18 cellular contexts compared by ENCODE assay signal in genomic region chr9:135300346-135301141, GRCh38.
A peak's percentile ranks its signal among the peaks of the same experiment; 100 is the strongest.
DNase-seq lines count a peak whose midpoint lies in the region; ATAC-seq and TF ChIP-seq lines count a peak whose summit lies in the region.
"Had no signal": no experiment of that assay in that cellular context is flagged by ENCODE, and none has a peak within 500 bp of the region (broad histone marks: within the 10 kb centered on the region; RNA-seq: fewer than 3 reads in every experiment).

No MANE protein-coding gene starts in this region.

- TF ChIP-seq CTCF in left lung (IDR thresholded peaks at IDR 0.05) (no peak), hepatocyte (IDR thresholded peaks at IDR 0.05; ENCODE audit: poor library complexity) (no peak)

- intact Hi-C loops in left lung (cut with DNase I) = no loop called here

- H3K36me3 Mint-ChIP-seq in activated naive CD8-positive, alpha-beta T cell treated with anti-CD3 and anti-CD28 coated beads for 36 hours = no peaks in the 10 kb centered on the region
- H3K36me3 Mint-ChIP-seq: activated naive CD8-positive, alpha-beta T cell treated with anti-CD3 and anti-CD28 coated beads, Interleukin-2, amount 10 ng/mL, durations not matched to agents 7 days and 5 days had no signal

- peaks cover 0 to 16% (median 0%) of the 10 kb centered on the region in 11 experiments; a peak in 2 of 22 replicates for H4K20me1 ChIP-seq in BLaER1 treated with 17β-estradiol and CSF1 and Interleukin-3, amounts not matched to agents 10 nM and 100 nM
- no peaks in the 10 kb centered on the region for H4K20me1 ChIP-seq in hepatocyte (ENCODE audit: insufficient read depth, poor library complexity, severe bottlenecking)

- no peak overlapping the region for H3K27ac ChIP-seq in BLaER1 treated with 17β-estradiol and CSF1 and Interleukin-3, amounts not matched to agents 10 nM and 100 nM
- H3K27ac ChIP-seq in left lung (no peak overlapping the region), hepatocyte (no peak overlapping the region)
- H3K27ac ChIP-seq: gastrocnemius medialis, neutrophil had no signal

- H3K27me3 ChIP-seq in BLaER1 treated with 17β-estradiol and CSF1 and Interleukin-3, amounts not matched to agents 10 nM and 100 nM = peaks cover 0 to 26% (median 0%) of the 10 kb centered on the region in 11 experiments; a peak in 6 of 22 replicates
- peaks cover 0 to 63% of the 10 kb centered on the region in 2 donors for H3K27me3 ChIP-seq in left lung
- peaks cover 23% of the 10 kb centered on the region for H3K27me3 ChIP-seq in hepatocyte

- H3K9me3 Mint-ChIP-seq in activated naive CD8-positive, alpha-beta T cell treated with anti-CD3 and anti-CD28 coated beads for 36 hours = no peaks in the 10 kb centered on the region

- ATAC-seq in left lung (peak; percentile 22), HG03097 (IDR thresholded peaks at IDR 0.05; ENCODE audit: low FRiP score, unreplicated experiment) (no peak)
- ATAC-seq: gastrocnemius medialis; stimulated activated naive CD8-positive, alpha-beta T cell treated with anti-CD3 and anti-CD28 coated beads, Interleukin-15, Interleukin-2, amounts not matched to agents 100 U/mL and 50 U/mL, for 24 hours had no signal

- H3K27me3 Mint-ChIP-seq in activated naive CD8-positive, alpha-beta T cell treated with anti-CD3 and anti-CD28 coated beads for 36 hours = no peaks in the 10 kb centered on the region
- H3K27me3 Mint-ChIP-seq: activated naive CD8-positive, alpha-beta T cell treated with anti-CD3 and anti-CD28 coated beads, Interleukin-2, amount 10 ng/mL, durations not matched to agents 7 days and 5 days had no signal

- H3K9me2 ChIP-seq in hepatocyte (replicated peaks; ENCODE audit: insufficient read depth) = no peaks in the 10 kb centered on the region

- no peaks in the 10 kb centered on the region for H3K9me3 ChIP-seq in BLaER1 treated with 17β-estradiol and CSF1 and Interleukin-3, amounts not matched to agents 10 nM and 100 nM (replicated peaks in 1 of 11)
- no peaks in the 10 kb centered on the region for H3K9me3 ChIP-seq in left lung
- H3K9me3 ChIP-seq in hepatocyte (ENCODE audit: low read depth) = no peaks in the 10 kb centered on the region
- H3K9me3 ChIP-seq: gastrocnemius medialis, neutrophil had no signal

- H3K36me3 ChIP-seq in BLaER1 treated with 17β-estradiol and CSF1 and Interleukin-3, amounts not matched to agents 10 nM and 100 nM = no peaks in the 10 kb centered on the region
- H3K36me3 ChIP-seq in left lung (no peaks in the 10 kb centered on the region), hepatocyte (replicated peaks; ENCODE audit: insufficient read depth, low read depth) (no peaks in the 10 kb centered on the region)
- H3K36me3 ChIP-seq: gastrocnemius medialis, neutrophil had no signal

- H3K9ac ChIP-seq in BLaER1 treated with 17β-estradiol and CSF1 and Interleukin-3, amounts not matched to agents 10 nM and 100 nM = no peak overlapping the region

- peaks cover 2% of the 10 kb centered on the region for H3K4me1 Mint-ChIP-seq in activated naive CD8-positive, alpha-beta T cell treated with anti-CD3 and anti-CD28 coated beads for 36 hours

- H3K79me2 ChIP-seq in hepatocyte = no peaks in the 10 kb centered on the region

- 68% methylated on average over 17 of the region's 21 CpGs for WGBS in hepatocyte (ENCODE audit: low lambda C conversion rate, missing lambda C conversion rate)

- H2AFZ ChIP-seq in hepatocyte = no peak overlapping the region

- H3K27ac Mint-ChIP-seq in activated naive CD8-positive, alpha-beta T cell treated with anti-CD3 and anti-CD28 coated beads for 36 hours = no peak overlapping the region
- H3K27ac Mint-ChIP-seq: activated naive CD8-positive, alpha-beta T cell treated with anti-CD3 and anti-CD28 coated beads, Interleukin-2, amount 10 ng/mL, durations not matched to agents 7 days and 5 days had no signal

- no peak overlapping the region for H3K4me3 ChIP-seq in BLaER1 treated with 17β-estradiol and CSF1 and Interleukin-3, amounts not matched to agents 10 nM and 100 nM
- H3K4me3 ChIP-seq in left lung (no peak overlapping the region), hepatocyte (no peak overlapping the region)
- H3K4me3 ChIP-seq: gastrocnemius medialis, smooth muscle cell had no signal

- peak overlapping the region in 8 of 11 experiments; percentile 28 to 68 (median 54); a peak in 14 of 22 replicates for H3K4me2 ChIP-seq in BLaER1 treated with 17β-estradiol and CSF1 and Interleukin-3, amounts not matched to agents 10 nM and 100 nM
- H3K4me2 ChIP-seq in hepatocyte = no peak overlapping the region
- H3K4me2 ChIP-seq: smooth muscle cell had no signal

- DNase-seq in Daoy (ENCODE audit: low read depth) (peak; percentile 10), NCI-H446 treated with DMSO at 0.1 percent for 48 hours (lab: John Stamatoyannopoulos, UW) (peak; percentile 12), left lung (peak in 1 of 2 donors; percentile 63), hepatocyte (ENCODE audit: low spot score) (no peak), KG1 (lab: John Stamatoyannopoulos, UW) (no peak)
- no peak for DNase-seq in activated naive CD8-positive, alpha-beta T cell treated with anti-CD3 and anti-CD28 coated beads for 36 hours
- DNase-seq: activated naive CD8-positive, alpha-beta T cell treated with anti-CD3 and anti-CD28 coated beads, Interleukin-2, amount 10 ng/mL, durations not matched to agents 7 days and 5 days; effector CD4-positive, alpha-beta T cell; gastrocnemius medialis; NCI-H1048; NCI-H2107; stimulated activated CD4-positive, alpha-beta T cell treated with anti-CD3 and anti-CD28 coated beads, Interleukin-4, amount 100 ng/mL, for 1 hour; stimulated activated naive CD8-positive, alpha-beta T cell treated with anti-CD3 and anti-CD28 coated beads, Interleukin-15, Interleukin-2, amounts not matched to agents 100 U/mL and 50 U/mL, for 24 hours; SW 1271 had no signal

- H3K4me3 Mint-ChIP-seq in activated naive CD8-positive, alpha-beta T cell treated with anti-CD3 and anti-CD28 coated beads for 36 hours = no peak overlapping the region
- H3K4me3 Mint-ChIP-seq: activated naive CD8-positive, alpha-beta T cell treated with anti-CD3 and anti-CD28 coated beads, Interleukin-2, amount 10 ng/mL, durations not matched to agents 7 days and 5 days had no signal

- peaks cover 0 to 70% (median 56%) of the 10 kb centered on the region in 10 experiments; a peak in 15 of 20 replicates for H3K4me1 ChIP-seq in BLaER1 treated with 17β-estradiol and CSF1 and Interleukin-3, amounts not matched to agents 10 nM and 100 nM
- no peaks in the 10 kb centered on the region for H3K4me1 ChIP-seq in left lung
- H3K4me1 ChIP-seq in hepatocyte (ENCODE audit: insufficient read depth) = no peaks in the 10 kb centered on the region
- H3K4me1 ChIP-seq: gastrocnemius medialis had no signal

Comparison
In these comparisons a context has a peak if more than half of its experiments do, and no peak if none do; other contexts are left out.
1. DNase-seq: peak in Daoy (single experiment) and NCI-H446 treated with DMSO at 0.1 percent for 48 hours (single experiment); none in activated naive CD8-positive, alpha-beta T cell treated with anti-CD3 and anti-CD28 coated beads for 36 hours (single experiment), hepatocyte (single experiment) and KG1 (single experiment).